ENCODE assay signal across 17 cellular contexts in genomic region chr2:39697480-39697879, GRCh38. TPM values are rescaled to one million over a fixed set of nuclear protein-coding genes. Genes with fewer than 3 reads are reported as not detected.
DNase-seq lines count a peak whose midpoint lies in the region; ATAC-seq and TF ChIP-seq lines count a peak whose summit lies in the region.
"Had no signal": no experiment of that assay in that cellular context is flagged by ENCODE, and none has a peak within 500 bp of the region (broad histone marks: within the 10 kb centered on the region; RNA-seq: fewer than 3 reads in every experiment).

No MANE protein-coding gene starts in this region.

- no peak overlapping the region for H3K4me3 ChIP-seq in fibroblast of lung (replicated peaks in 1 of 4; ENCODE audit: control extremely low read depth in 1 of 4, insufficient read depth in 1 of 4, low read depth in 3 of 4, low read length in 4 of 4)
- H3K4me3 ChIP-seq: coronary artery, pancreas, Peyer's patch, testis had no signal

- peak overlapping the region; percentile 49 for H3K27ac Mint-ChIP-seq in nephron progenitor cell
- H3K27ac Mint-ChIP-seq: activated B cell treated with CpG ODN at 0.5 μM for 24 hours; activated naive CD4-positive, alpha-beta T cell treated with anti-CD3 and anti-CD28 coated beads, Interleukin-2, amount 50 U/mL, for 72 hours had no signal

- no peaks in the 10 kb centered on the region for H3K36me3 ChIP-seq in fibroblast of lung (ENCODE audit: control insufficient read depth, insufficient read depth, low read length)
- H3K36me3 ChIP-seq: pancreas, Peyer's patch had no signal

- no peak overlapping the region for H3K9ac ChIP-seq in fibroblast of lung (ENCODE audit: insufficient read depth, low read length)

- H3K27me3 Mint-ChIP-seq in nephron progenitor cell (ENCODE audit: low read depth, poor library complexity), result no peaks in the 10 kb centered on the region

- peaks cover 45% of the 10 kb centered on the region for H3K4me1 Mint-ChIP-seq in nephron progenitor cell
- H3K4me1 Mint-ChIP-seq: activated B cell treated with CpG ODN at 0.5 μM for 24 hours had no signal

- H3K79me2 ChIP-seq in fibroblast of lung (ENCODE audit: control insufficient read depth, insufficient read depth, low read length), result no peaks in the 10 kb centered on the region

- H3K9me3 ChIP-seq in fibroblast of lung (ENCODE audit: control insufficient read depth, insufficient read depth, low read depth, low read length), result no peaks in the 10 kb centered on the region
- H3K9me3 ChIP-seq: pancreas, testis had no signal

- no peaks in the 10 kb centered on the region for H4K20me1 ChIP-seq in fibroblast of lung (ENCODE audit: control insufficient read depth, extremely low read depth, insufficient read depth, low read length)

- no peak overlapping the region for H2AFZ ChIP-seq in fibroblast of lung (ENCODE audit: low read length)

- H3K4me1 ChIP-seq in fibroblast of lung (ENCODE audit: control insufficient read depth, extremely low read depth, insufficient read depth, low read length), result peaks cover 3% of the 10 kb centered on the region
- H3K4me1 ChIP-seq: Peyer's patch, testis had no signal

- no peak overlapping the region for H3K27ac ChIP-seq in fibroblast of lung (ENCODE audit: insufficient read depth, low read length)
- H3K27ac ChIP-seq: pancreas, Peyer's patch, testis had no signal

- no peak for TF ChIP-seq CTCF in fibroblast of lung (conservative IDR thresholded peaks at IDR 0.05 in 1 of 2, IDR thresholded peaks at IDR 0.05 in 1 of 2; ENCODE audit: low read depth in 1 of 2, low read length in 2 of 2)
- no peak for TF ChIP-seq CTCF in nephron progenitor cell (IDR thresholded peaks at IDR 0.05)

- peaks cover 37% of the 10 kb centered on the region for H3K36me3 Mint-ChIP-seq in nephron progenitor cell (ENCODE audit: low read depth)

- no peaks in the 10 kb centered on the region for H3K27me3 ChIP-seq in fibroblast of lung (ENCODE audit: control insufficient read depth, insufficient read depth, low read length)
- H3K27me3 ChIP-seq: pancreas, Peyer's patch, testis had no signal

- DNase-seq in C1 segment of cervical spinal cord (lab: John Stamatoyannopoulos, UW) (peak in 8 of 14 donors; percentile 15 to 99 (median 42)), NCI-H446 (lab: John Stamatoyannopoulos, UW) (peak; percentile 70 to 84), fibroblast of lung (ENCODE audit: low read depth in 2 of 2) (peak; percentile 26 to 52), nephron progenitor cell (no peak), NCI-H82 treated with DMSO at 0.1 percent for 48 hours (lab: John Stamatoyannopoulos, UW; ENCODE audit: unreplicated experiment) (no peak)
- no peak for DNase-seq in stimulated activated CD4-positive, alpha-beta T cell treated with anti-CD3 and anti-CD28 coated beads, Interleukin-4, amount 100 ng/mL, for 4 hours
- DNase-seq: activated B cell treated with CpG ODN at 0.5 μM for 24 hours; mesendoderm; pancreas; Peyer's patch; stimulated activated CD4-positive, alpha-beta T cell treated with anti-CD3 and anti-CD28 coated beads, Interleukin-15, amount 100 ng/mL, for 24 hours; testis had no signal

- H3K4me2 ChIP-seq in fibroblast of lung (ENCODE audit: extremely low read depth, insufficient read depth, low read length), result no peak overlapping the region

- ATAC-seq in GM21619 (IDR thresholded peaks at IDR 0.05; ENCODE audit: unreplicated experiment) (no peak), HG03520 (IDR thresholded peaks at IDR 0.05; ENCODE audit: unreplicated experiment) (no peak)
- ATAC-seq: activated naive CD4-positive, alpha-beta T cell treated with anti-CD3 and anti-CD28 coated beads, Interleukin-2, amount 50 U/mL, for 72 hours had no signal

- H3K4me3 Mint-ChIP-seq in nephron progenitor cell, result no peak overlapping the region
- H3K4me3 Mint-ChIP-seq: activated B cell treated with CpG ODN at 0.5 μM for 24 hours had no signal

- peaks cover 38% of the 10 kb centered on the region for H3K9me3 Mint-ChIP-seq in nephron progenitor cell

RNA-seq across cellular contexts. Expression of gene TMEM178A, which starts 31.8 kb away (rescaled TPM):
- 0.26 and 1.5 TPM in 2 replicates for total RNA-seq in fibroblast of lung
- 0.63 and 6.9 TPM in 2 replicates for polyA plus RNA-seq in fibroblast of lung
- polyA plus RNA-seq in fibroblast of lung (2012), result 0.63 and 6.2 TPM in 2 replicates
- polyA minus RNA-seq in fibroblast of lung (ENCODE audit: low replicate concordance), result 1.8 and 13.0 TPM in 2 replicates
- total RNA-seq: activated B cell treated with CpG ODN at 0.5 μM for 24 hours, HT1080 had no signal

Comparison
In these comparisons a context has a peak if more than half of its experiments do, and no peak if none do; other contexts are left out.
1. DNase-seq: peak in C1 segment of cervical spinal cord (8 of 14), NCI-H446 (2 of 2) and fibroblast of lung (2 of 2); none in nephron progenitor cell (single experiment), stimulated activated CD4-positive, alpha-beta T cell treated with anti-CD3 and anti-CD28 coated beads, Interleukin-4, amount 100 ng/mL, for 4 hours (0 of 2) and NCI-H82 treated with DMSO at 0.1 percent for 48 hours (single experiment).